Comparison of ENCODE assay signal across 3 cellular contexts in the genomic region with DNA sequence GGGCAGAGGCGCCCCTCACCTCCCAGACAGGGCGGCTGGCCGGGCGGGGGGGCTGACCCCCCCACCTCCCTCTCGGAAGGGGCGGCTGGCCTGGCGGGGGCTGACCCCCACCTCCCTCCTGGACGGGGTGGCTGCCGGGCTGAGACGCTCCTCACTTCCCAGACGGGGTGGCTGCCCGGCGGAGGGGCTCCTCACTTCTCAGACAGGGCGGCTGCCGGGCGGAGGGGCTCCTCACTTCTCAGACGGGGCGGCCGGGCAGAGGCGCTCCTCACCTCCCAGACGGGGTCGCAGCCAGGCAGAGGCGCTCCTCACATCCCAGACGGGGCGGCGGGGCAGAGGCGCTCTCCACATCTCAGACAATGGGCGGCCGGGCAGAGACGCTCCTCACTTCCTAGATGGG. TPM values are rescaled to one million over a fixed set of nuclear protein-coding genes. Genes with fewer than 3 reads are reported as not detected.
DNase-seq lines count a peak whose midpoint lies in the region; TF ChIP-seq lines count a peak whose summit lies in the region.
"Not testable (repeated sequence)": the region's sequence is repeated elsewhere in the genome, so short reads cannot be mapped to it uniquely, and the experiment has no call there.

No MANE protein-coding gene starts in this region.

- H3K9me3 ChIP-seq in spleen, testis: not testable (repeated sequence)

- 90 to 100% (median 97%) methylated on average over 2 to 28 of the region's 30 CpGs for WGBS in spleen, 5 donors
- 95% methylated on average over 30 of the region's 30 CpGs; no CpG with 5 or more reads in 1 of the 2 donors for WGBS in testis, 2 donors

- intact Hi-C loops in posterior vena cava (cut with DNase I); spleen (cut with DNase I; ENCODE audit: low total_unique reads); testis (cut with DNase I; ENCODE audit: low total_unique reads): not testable (repeated sequence)

- TF ChIP-seq CTCF in spleen (IDR thresholded peaks at IDR 0.05 in 8 of 11, conservative IDR thresholded peaks at IDR 0.05 in 3 of 11); testis (IDR thresholded peaks at IDR 0.05): not testable (repeated sequence)

- TF ChIP-seq POLR2A in spleen (IDR thresholded peaks at IDR 0.05); testis (IDR thresholded peaks at IDR 0.05): not testable (repeated sequence)

- not testable (repeated sequence) for H3K4me1 ChIP-seq in spleen, testis

- H3K4me3 ChIP-seq in spleen = not testable (repeated sequence)
- peak overlapping the region; percentile 23 to 26 for H3K4me3 ChIP-seq in testis

- H3K36me3 ChIP-seq in spleen; testis (ENCODE audit: low read depth, missing control alignments): not testable (repeated sequence)

- DNase-seq in posterior vena cava (ENCODE audit: low spot score) = peak; percentile 58
- DNase-seq in spleen = peak; percentile 16
- DNase-seq in testis = not testable (repeated sequence)

- not testable (repeated sequence) for H3K27ac ChIP-seq in spleen, testis

- H3K27me3 ChIP-seq in spleen (replicated peaks in 1 of 7); testis: not testable (repeated sequence)

RNA-seq across cellular contexts. Expression of a gene that starts 19.5 kb away (rescaled TPM):
- total RNA-seq in posterior vena cava (10 to 100 TPM; 78.2 to 90.3 TPM), spleen (10 to 100 TPM; 60.5 to 84.3 (median 71.1) TPM), testis (100 to 1,000 TPM; 112 TPM)
- polyA plus RNA-seq in spleen (1 to 10 TPM; 5.1 to 8.0 (median 5.7) TPM), testis (ENCODE audit: insufficient read depth, low read depth, low replicate concordance) (57.2 TPM)

RNA-seq across cellular contexts. Expression of a gene that starts 43.4 kb away (rescaled TPM):
- total RNA-seq in posterior vena cava (10 to 100 TPM; 14.8 to 19.0 TPM), spleen (10 to 100 TPM; 16.2 to 26.1 (median 17.1) TPM), testis (10 to 100 TPM; 29.1 to 35.7 TPM)
- polyA plus RNA-seq in spleen (10 to 100 TPM; 28.6 to 34.5 (median 34.2) TPM), testis (ENCODE audit: insufficient read depth, low read depth, low replicate concordance) (45.4 TPM)
